1 cellular context compared by ENCODE assay signal in genomic region chr2:84957771-84958134, GRCh38.
TF ChIP-seq lines count a peak whose summit lies in the region.

No MANE protein-coding gene starts in this region.

TF ChIP-seq in HepG2, 621 proteins besides CTCF, POLR2A, EP300 and RAD21:
- no peak for TF ChIP-seq NKX3-1 (CRISPR knock-in tag; IDR thresholded peaks at IDR 0.05)
- TF ChIP-seq GPN1 (CRISPR knock-in tag; IDR thresholded peaks at IDR 0.05; ENCODE audit: borderline replicate concordance), result no peak
